In genomic region chr1:1281533-1282321, GRCh38 we compare ENCODE assay signal across 9 cellular contexts. TPM values are rescaled to one million over a fixed set of nuclear protein-coding genes. Genes with fewer than 3 reads are reported as not detected.
A peak's percentile ranks its signal among the peaks of the same experiment; 100 is the strongest.
DNase-seq lines count a peak whose midpoint lies in the region; ATAC-seq and TF ChIP-seq lines count a peak whose summit lies in the region.
"Had no signal": no experiment of that assay in that cellular context is flagged by ENCODE, and none has a peak within 500 bp of the region (broad histone marks: within the 10 kb centered on the region; RNA-seq: fewer than 3 reads in every experiment).

No MANE protein-coding gene starts in this region.

- H3K9me3 ChIP-seq in right cardiac atrium (ENCODE audit: control insufficient read depth, low read length) (no peaks in the 10 kb centered on the region), upper lobe of left lung (no peaks in the 10 kb centered on the region)

- TF ChIP-seq CTCF in upper lobe of left lung (IDR thresholded peaks at IDR 0.05) = no peak

- H3K4me1 ChIP-seq in right cardiac atrium (ENCODE audit: control insufficient read depth, insufficient read depth, low read length) = no peaks in the 10 kb centered on the region
- peaks cover 0 to 5% (median 2%) of the 10 kb centered on the region in 4 donors for H3K4me1 ChIP-seq in upper lobe of left lung

- DNase-seq in stimulated activated CD4-positive, alpha-beta T cell treated with anti-CD3 and anti-CD28 coated beads, Interleukin-15, amount 100 ng/mL, for 24 hours = peak; percentile 46
- no peak for DNase-seq in stimulated activated CD4-positive, alpha-beta T cell treated with anti-CD3 and anti-CD28 coated beads, Interleukin-4, amount 100 ng/mL, for 4 hours
- DNase-seq in right cardiac atrium = peak in 2 of 3 donors; percentile 86 to 87
- peak; percentile 78 to 81 for DNase-seq in upper lobe of left lung
- no peak for DNase-seq in head of caudate nucleus
- no peak for DNase-seq in posterior vena cava (ENCODE audit: low spot score)
- DNase-seq in superior temporal gyrus (ENCODE audit: extremely low spot score) = no peak
- DNase-seq: activated B cell treated with CpG ODN at 0.5 μM for 24 hours had no signal

- no peaks in the 10 kb centered on the region for H3K36me3 ChIP-seq in upper lobe of left lung

- ATAC-seq in SK-N-SH treated with all-trans-retinoic acid at 6 μM for 48 hours (peak; percentile 16), right cardiac atrium (peak; percentile 58 to 75), upper lobe of left lung (ENCODE audit: low FRiP score in 2 of 2) (peak; percentile 23 to 60)

- no peak for TF ChIP-seq POLR2A in upper lobe of left lung (IDR thresholded peaks at IDR 0.05)

- TF ChIP-seq EP300 in upper lobe of left lung (IDR thresholded peaks at IDR 0.05) = no peak

- 46% methylated on average over 26 of the region's 26 CpGs for WGBS in right cardiac atrium
- 56% methylated on average over 19 of the region's 26 CpGs; no CpG with 5 or more reads in 1 of the 2 donors for WGBS in upper lobe of left lung, 2 donors

- intact Hi-C loops in right cardiac atrium (cut with DNase I) (no loop called here), head of caudate nucleus (cut with DNase I) (no loop called here), posterior vena cava (cut with DNase I) (no loop called here)

- H3K4me3 ChIP-seq in right cardiac atrium (ENCODE audit: low read length) = no peak overlapping the region
- no peak overlapping the region for H3K4me3 ChIP-seq in upper lobe of left lung

- H3K27me3 ChIP-seq in right cardiac atrium (ENCODE audit: control insufficient read depth, insufficient read depth) (no peaks in the 10 kb centered on the region), upper lobe of left lung (peaks cover 0 to 6% (median 0%) of the 10 kb centered on the region in 4 donors)

- no peak overlapping the region for H3K27ac ChIP-seq in right cardiac atrium (ENCODE audit: low read length)
- no peak overlapping the region for H3K27ac ChIP-seq in upper lobe of left lung

TF ChIP-seq in SK-N-SH treated with all-trans-retinoic acid at 6 μM for 48 hours, 23 proteins besides CTCF, POLR2A, EP300 and RAD21:
- TF ChIP-seq PPARA (CRISPR knock-in tag; IDR thresholded peaks at IDR 0.05; ENCODE audit: borderline replicate concordance) = no peak
TF ChIP-seq in SK-N-SH treated with all-trans-retinoic acid at 6 μM for 48 hours: peak in this region for 0.

RNA-seq across cellular contexts. Expression of gene SCNN1D, which starts 1.5 kb away (rescaled TPM):
- 1 to 10 TPM; 2.7 to 6.2 (median 4.8) TPM for total RNA-seq in right cardiac atrium
- polyA plus RNA-seq in right cardiac atrium = 3.4 TPM
- 10 to 100 TPM in 1 of 6 donors, 1 to 10 TPM in 4, under 1 TPM in 1; 0.91 to 17.8 (median 2.7) TPM for total RNA-seq in upper lobe of left lung
- total RNA-seq in posterior vena cava = 1 to 10 TPM; 1.8 to 6.1 TPM

RNA-seq across cellular contexts. Expression of gene UBE2J2, which starts 8.1 kb away (rescaled TPM):
- total RNA-seq in right cardiac atrium = 10 to 100 TPM; 34.9 to 41.2 (median 37.1) TPM
- 38.4 TPM for polyA plus RNA-seq in right cardiac atrium
- 10 to 100 TPM; 41.5 to 88.0 (median 50.5) TPM for total RNA-seq in upper lobe of left lung
- total RNA-seq in posterior vena cava = 10 to 100 TPM; 29.0 to 32.0 TPM

RNA-seq across cellular contexts. Expression of gene ACAP3, which starts 26.0 kb away (rescaled TPM):
- total RNA-seq in right cardiac atrium (10 to 100 TPM; 33.1 to 61.8 (median 42.8) TPM), upper lobe of left lung (100 to 1,000 TPM in 2 of 6 donors, 10 to 100 TPM in 4; 33.5 to 166 (median 60.1) TPM), posterior vena cava (10 to 100 TPM; 40.9 to 50.9 TPM)
- 37.4 TPM for polyA plus RNA-seq in right cardiac atrium

RNA-seq across cellular contexts. Expression of gene PUSL1, which starts 26.7 kb away (rescaled TPM):
- total RNA-seq in right cardiac atrium (10 to 100 TPM; 11.3 to 14.1 (median 12.5) TPM), upper lobe of left lung (10 to 100 TPM; 16.8 to 38.8 (median 23.0) TPM), posterior vena cava (10 to 100 TPM in 1 of 2 donors, 1 to 10 TPM in 1; 8.3 to 10.5 TPM)
- 13.1 TPM for polyA plus RNA-seq in right cardiac atrium

RNA-seq across cellular contexts. Expression of gene C1QTNF12, which starts 35.2 kb away (rescaled TPM):
- total RNA-seq in right cardiac atrium (1 to 10 TPM in 2 of 4 donors, under 1 TPM in 1, not detected in 1; 0.94 to 2.4 (median 1.1) TPM), upper lobe of left lung (1 to 10 TPM in 4 of 6 donors, not detected in 2; 1.9 to 6.3 (median 2.8) TPM), posterior vena cava (1 to 10 TPM; 1.9 to 4.1 TPM)
- 0.36 TPM for polyA plus RNA-seq in right cardiac atrium

Comparison
In these comparisons a context has a peak if more than half of its experiments do, and no peak if none do; other contexts are left out.
1. DNase-seq: peak in stimulated activated CD4-positive, alpha-beta T cell treated with anti-CD3 and anti-CD28 coated beads, Interleukin-15, amount 100 ng/mL, for 24 hours (single experiment), right cardiac atrium (2 of 3) and upper lobe of left lung (2 of 2); none in stimulated activated CD4-positive, alpha-beta T cell treated with anti-CD3 and anti-CD28 coated beads, Interleukin-4, amount 100 ng/mL, for 4 hours (0 of 2), head of caudate nucleus (0 of 42), posterior vena cava (single experiment) and superior temporal gyrus (single experiment).
2. ATAC-seq: peak in every context shown above with its lines; median percentile 66 in right cardiac atrium; 42 in upper lobe of left lung; 16 in SK-N-SH treated with all-trans-retinoic acid at 6 μM for 48 hours.